In genomic region chr6:169233181-169233580, GRCh38 we compare ENCODE assay signal across 19 cellular contexts. TPM values are rescaled to one million over a fixed set of nuclear protein-coding genes. Genes with fewer than 3 reads are reported as not detected.
DNase-seq lines count a peak whose midpoint lies in the region; ATAC-seq, FAIRE-seq and TF ChIP-seq lines count a peak whose summit lies in the region.
"Had no signal": no experiment of that assay in that cellular context is flagged by ENCODE, and none has a peak within 500 bp of the region (broad histone marks: within the 10 kb centered on the region; RNA-seq: fewer than 3 reads in every experiment).

No MANE protein-coding gene starts in this region.

- TF ChIP-seq RAD21 in HepG2 (CRISPR knock-in tag; IDR thresholded peaks at IDR 0.05), result no peak

- no peaks in the 10 kb centered on the region for H3K4me1 ChIP-seq in HepG2 (ENCODE audit: insufficient read depth, low read length)
- H3K4me1 ChIP-seq: BLaER1 treated with 17β-estradiol and CSF1 and Interleukin-3, amounts not matched to agents 10 nM and 100 nM; HAP-1 had no signal

- no peak for ATAC-seq in stimulated activated naive CD8-positive, alpha-beta T cell treated with anti-CD3 and anti-CD28 coated beads, Interleukin-15, amount 100 ng/mL, for 72 hours
- ATAC-seq in HepG2, result no peak
- no peak for ATAC-seq in left ventricle myocardium superior
- no peak for ATAC-seq in GM18858 (IDR thresholded peaks at IDR 0.05; ENCODE audit: unreplicated experiment)
- ATAC-seq: GM12878 had no signal

- TF ChIP-seq EP300 in HepG2 (IDR thresholded peaks at IDR 0.05; ENCODE audit: low read depth in 2 of 2, low read length in 2 of 2), result no peak
- TF ChIP-seq EP300 in HepG2 (CRISPR knock-in tag; IDR thresholded peaks at IDR 0.05; ENCODE audit: borderline replicate concordance), result no peak

- peaks cover 15% of the 10 kb centered on the region for H3K9me3 Mint-ChIP-seq in stimulated activated naive CD8-positive, alpha-beta T cell treated with anti-CD3 and anti-CD28 coated beads, Interleukin-15, Interleukin-2, amounts not matched to agents 100 ng/mL and 50 ng/mL, for 24 hours
- H3K9me3 Mint-ChIP-seq in stimulated activated naive CD8-positive, alpha-beta T cell treated with anti-CD3 and anti-CD28 coated beads, Interleukin-15, amount 100 ng/mL, for 72 hours, result peaks cover 16 to 19% of the 10 kb centered on the region in 2 donors
- no peaks in the 10 kb centered on the region for H3K9me3 Mint-ChIP-seq in osteocyte (ENCODE audit: unreplicated experiment)

- H3K27me3 Mint-ChIP-seq in stimulated activated naive CD8-positive, alpha-beta T cell treated with anti-CD3 and anti-CD28 coated beads, Interleukin-15, Interleukin-2, amounts not matched to agents 100 ng/mL and 50 ng/mL, for 24 hours, result no peaks in the 10 kb centered on the region
- H3K27me3 Mint-ChIP-seq in stimulated activated naive CD8-positive, alpha-beta T cell treated with anti-CD3 and anti-CD28 coated beads, Interleukin-15, amount 100 ng/mL, for 72 hours, result peaks cover 6% of the 10 kb centered on the region
- H3K27me3 Mint-ChIP-seq in osteocyte (ENCODE audit: unreplicated experiment), result no peaks in the 10 kb centered on the region
- H3K27me3 Mint-ChIP-seq: CD4-positive, CD25-positive, alpha-beta regulatory T cell had no signal

- no peak for FAIRE-seq in HepG2 (lab: Jason Lieb, UNC)
- FAIRE-seq: GM12878, GM18507 had no signal

- no peak for TF ChIP-seq CTCF in HepG2 (CRISPR knock-in tag; IDR thresholded peaks at IDR 0.05)
- no peak for TF ChIP-seq CTCF in osteocyte (IDR thresholded peaks at IDR 0.05)
- TF ChIP-seq CTCF in GM10248 (IDR thresholded peaks at IDR 0.05; ENCODE audit: control extremely low read depth, extremely low read depth, low read depth, missing control alignments), result no peak

- intact Hi-C loops in HepG2 (cut with micrococcal nuclease; ENCODE audit: unreplicated experiment) (no loop called here), left ventricle myocardium superior (cut with micrococcal nuclease) (no loop called here)

- no peak for DNase-seq in stimulated activated naive CD8-positive, alpha-beta T cell treated with anti-CD3 and anti-CD28 coated beads, Interleukin-15, amount 100 ng/mL, for 72 hours
- DNase-seq in HepG2 (ENCODE audit: low spot score), result no peak
- DNase-seq in osteocyte (ENCODE audit: extremely low spot score, unreplicated experiment), result peak; percentile 73
- DNase-seq in left ventricle myocardium superior, result no peak
- no peak for DNase-seq in GM10248 (ENCODE audit: extremely low spot score)
- DNase-seq in T-helper 2 cell, result no peak
- DNase-seq: ACHN; Calu3; CD4-positive, CD25-positive, alpha-beta regulatory T cell; DMS 273 treated with DMSO at 0.1 percent for 48 hours; HFFc6 had no signal

- H3K36me3 ChIP-seq in HepG2 (replicated peaks in 1 of 2; ENCODE audit: control insufficient read depth in 1 of 2, insufficient read depth in 2 of 2, low read length in 2 of 2), result no peaks in the 10 kb centered on the region
- H3K36me3 ChIP-seq: BLaER1 treated with 17β-estradiol and CSF1 and Interleukin-3, amounts not matched to agents 10 nM and 100 nM; HAP-1 had no signal

- BruUV-seq in HepG2 (replicated peaks; lab: Mats Ljungman, UMichigan), result no TSS peak

- H3K27me3 ChIP-seq in HepG2 (ENCODE audit: control insufficient read depth in 1 of 2, insufficient read depth in 2 of 2, low read length in 2 of 2), result peaks cover 6 to 28% of the 10 kb centered on the region in 2 experiments; a peak in 4 of 5 replicates
- H3K27me3 ChIP-seq: BLaER1 treated with 17β-estradiol and CSF1 and Interleukin-3, amounts not matched to agents 10 nM and 100 nM had no signal

- 72% methylated on average over 11 of the region's 13 CpGs for WGBS in HepG2 (ENCODE audit: low lambda C conversion rate)

- CTCF ChIA-PET in HepG2 (lab: Yijun Ruan, JAX; ENCODE audit: low intra/inter-chr PET ratio, low total read pairs), result no interaction called here
- CTCF ChIA-PET in GM10248 (lab: Yijun Ruan, JAX), result no interaction called here

- H3K27ac ChIP-seq in HepG2 (ENCODE audit: extremely low read length, insufficient read depth, low read length), result no peak overlapping the region
- H3K27ac ChIP-seq: BLaER1 treated with 17β-estradiol and CSF1 and Interleukin-3, amounts not matched to agents 10 nM and 100 nM; HL-60 had no signal

- no peak overlapping the region for H3K4me3 ChIP-seq in HepG2 (replicated peaks in 1 of 3; ENCODE audit: insufficient read depth in 1 of 3, low read depth in 2 of 3, low read length in 3 of 3)
- H3K4me3 ChIP-seq: BLaER1 treated with 17β-estradiol and CSF1 and Interleukin-3, amounts not matched to agents 10 nM and 100 nM; GM12878; GM23338; HAP-1 had no signal

- no peaks in the 10 kb centered on the region for H3K36me3 Mint-ChIP-seq in stimulated activated naive CD8-positive, alpha-beta T cell treated with anti-CD3 and anti-CD28 coated beads, Interleukin-15, Interleukin-2, amounts not matched to agents 100 ng/mL and 50 ng/mL, for 24 hours (ENCODE audit: low read depth)
- peaks cover 67% of the 10 kb centered on the region for H3K36me3 Mint-ChIP-seq in osteocyte (ENCODE audit: unreplicated experiment)
- H3K36me3 Mint-ChIP-seq: CD4-positive, CD25-positive, alpha-beta regulatory T cell had no signal

- H3K4me1 Mint-ChIP-seq in stimulated activated naive CD8-positive, alpha-beta T cell treated with anti-CD3 and anti-CD28 coated beads, Interleukin-15, Interleukin-2, amounts not matched to agents 100 ng/mL and 50 ng/mL, for 24 hours (ENCODE audit: low read depth), result no peaks in the 10 kb centered on the region
- H3K4me1 Mint-ChIP-seq in stimulated activated naive CD8-positive, alpha-beta T cell treated with anti-CD3 and anti-CD28 coated beads, Interleukin-15, amount 100 ng/mL, for 72 hours, result no peaks in the 10 kb centered on the region
- H3K4me1 Mint-ChIP-seq in osteocyte (ENCODE audit: unreplicated experiment), result no peaks in the 10 kb centered on the region
- H3K4me1 Mint-ChIP-seq: CD4-positive, CD25-positive, alpha-beta regulatory T cell; GM23338 had no signal

- no peaks in the 10 kb centered on the region for H3K79me2 ChIP-seq in HepG2 (ENCODE audit: insufficient read depth, low read length)

- no peak overlapping the region for H3K4me3 Mint-ChIP-seq in stimulated activated naive CD8-positive, alpha-beta T cell treated with anti-CD3 and anti-CD28 coated beads, Interleukin-15, Interleukin-2, amounts not matched to agents 100 ng/mL and 50 ng/mL, for 24 hours
- no peak overlapping the region for H3K4me3 Mint-ChIP-seq in stimulated activated naive CD8-positive, alpha-beta T cell treated with anti-CD3 and anti-CD28 coated beads, Interleukin-15, amount 100 ng/mL, for 72 hours
- no peak overlapping the region for H3K4me3 Mint-ChIP-seq in osteocyte (ENCODE audit: unreplicated experiment)
- H3K4me3 Mint-ChIP-seq: CD4-positive, CD25-positive, alpha-beta regulatory T cell; GM23338; HFFc6 had no signal

- no peak overlapping the region for H3K4me2 ChIP-seq in HepG2 (ENCODE audit: low read depth, low read length)
- H3K4me2 ChIP-seq: BLaER1 treated with 17β-estradiol and CSF1 and Interleukin-3, amounts not matched to agents 10 nM and 100 nM; GM23338 had no signal

- TF ChIP-seq POLR2A in HepG2 (IDR thresholded peaks at IDR 0.05; ENCODE audit: insufficient read depth in 1 of 2, low read depth in 2 of 2, low read length in 2 of 2), result no peak

- no peaks in the 10 kb centered on the region for H4K20me1 ChIP-seq in HepG2 (ENCODE audit: insufficient read depth, low read length)
- H4K20me1 ChIP-seq: BLaER1 treated with 17β-estradiol and CSF1 and Interleukin-3, amounts not matched to agents 10 nM and 100 nM had no signal

- POLR2A ChIA-PET in HepG2 (lab: Yijun Ruan, JAX) (no interaction called here), GM10248 (lab: Yijun Ruan, JAX) (no interaction called here)

- no peak overlapping the region for H3K9ac ChIP-seq in HepG2 (ENCODE audit: insufficient read depth, low read depth, low read length)
- H3K9ac ChIP-seq: BLaER1 treated with 17β-estradiol and CSF1 and Interleukin-3, amounts not matched to agents 10 nM and 100 nM had no signal

- H3K27ac Mint-ChIP-seq in stimulated activated naive CD8-positive, alpha-beta T cell treated with anti-CD3 and anti-CD28 coated beads, Interleukin-15, Interleukin-2, amounts not matched to agents 100 ng/mL and 50 ng/mL, for 24 hours, result peak overlapping the region; percentile 52
- no peak overlapping the region for H3K27ac Mint-ChIP-seq in stimulated activated naive CD8-positive, alpha-beta T cell treated with anti-CD3 and anti-CD28 coated beads, Interleukin-15, amount 100 ng/mL, for 72 hours
- peak overlapping the region; percentile 16 for H3K27ac Mint-ChIP-seq in osteocyte (ENCODE audit: unreplicated experiment)
- H3K27ac Mint-ChIP-seq: GM23338 had no signal

- in situ Hi-C loops in HepG2 (cut with HindIII; ENCODE audit: extremely low pct_ligation_motif_present, low pct_unique_long_range_greater_than_20kb), result no loop called here

- no peak overlapping the region for H2AFZ ChIP-seq in HepG2 (ENCODE audit: low read length)
- H2AFZ ChIP-seq: GM23338 had no signal

- H3K9me3 ChIP-seq in HepG2 (ENCODE audit: low read length), result peaks cover 10% of the 10 kb centered on the region
- H3K9me3 ChIP-seq: HAP-1 had no signal

RNA-seq across cellular contexts. Expression of gene THBS2, which starts 20.5 kb away (rescaled TPM):
- total RNA-seq in HepG2 (2016; rRNA removed; fragmentation: Illumina TruSeq; extraction: Trizol), result 0.08 and 0.15 TPM in 2 replicates
- total RNA-seq in HepG2 (2016; cell fraction: cytosol; rRNA removed; fragmentation: Illumina TruSeq; extraction: Trizol; ENCODE audit: low read depth), result not detected in 2 replicates
- total RNA-seq in HepG2 (2016; cell fraction: insoluble cytoplasmic fraction; rRNA removed; fragmentation: Illumina TruSeq; extraction: Trizol), result 0.10 and 0.30 TPM in 2 replicates
- 0.31 TPM in 1 of 2 replicates, not detected in the other for total RNA-seq in HepG2 (2016; cell fraction: membrane; rRNA removed; fragmentation: Illumina TruSeq; extraction: Trizol)
- 0.31 and 0.41 TPM in 2 replicates for total RNA-seq in HepG2 (2016; cell fraction: nucleus; rRNA removed; fragmentation: Illumina TruSeq; extraction: Trizol)
- polyA plus RNA-seq in HepG2 (2011; rRNA removed), result 0.12 and 0.26 TPM in 2 replicates
- polyA plus RNA-seq in HepG2 (2011; cell fraction: cytosol; rRNA removed), result 0.05 and 0.24 TPM in 2 replicates
- polyA plus RNA-seq in HepG2 (2011; cell fraction: nucleus; rRNA removed), result 0.28 and 0.40 TPM in 2 replicates
- polyA plus RNA-seq in HepG2 (2012), result 0.05 and 0.27 TPM in 2 replicates
- polyA plus RNA-seq in HepG2 (2016; cell fraction: cytosol; fragmentation: Illumina TruSeq; extraction: Trizol; ENCODE audit: low read depth), result 0.05 TPM in 1 of 2 replicates, not detected in the other
- not detected in 2 replicates for polyA plus RNA-seq in HepG2 (2016; cell fraction: insoluble cytoplasmic fraction; fragmentation: Illumina TruSeq; extraction: Trizol; ENCODE audit: low read depth)
- not detected in 2 replicates for polyA plus RNA-seq in HepG2 (2016; cell fraction: membrane; fragmentation: Illumina TruSeq; extraction: Trizol; ENCODE audit: low read depth)
- polyA plus RNA-seq in HepG2 (2016; cell fraction: nucleus; fragmentation: Illumina TruSeq; extraction: Trizol; ENCODE audit: insufficient read depth, low read depth), result 0.48 and 1.0 TPM in 2 replicates
- polyA minus RNA-seq in HepG2 (2011; rRNA and poly(A)+ RNA removed; ENCODE audit: low replicate concordance), result 0.75 and 0.82 TPM in 2 replicates
- 0.20 TPM in 1 of 2 replicates, not detected in the other for polyA minus RNA-seq in HepG2 (2011; cell fraction: cytosol; rRNA and poly(A)+ RNA removed)
- 0.13 and 0.75 TPM in 2 replicates for polyA minus RNA-seq in HepG2 (2011; cell fraction: nucleus; rRNA and poly(A)+ RNA removed)
- 650 and 687 TPM in 2 replicates for total RNA-seq in osteocyte
- total RNA-seq in left ventricle myocardium superior, result 10.7 TPM
- total RNA-seq: Calu3; CD4-positive, CD25-positive, alpha-beta regulatory T cell had no signal

Comparison
In these comparisons a context has a peak if more than half of its experiments do, and no peak if none do; other contexts are left out.
1. H3K27ac Mint-ChIP-seq: peak in stimulated activated naive CD8-positive, alpha-beta T cell treated with anti-CD3 and anti-CD28 coated beads, Interleukin-15, Interleukin-2, amounts not matched to agents 100 ng/mL and 50 ng/mL, for 24 hours (single experiment) and osteocyte (single experiment); none in stimulated activated naive CD8-positive, alpha-beta T cell treated with anti-CD3 and anti-CD28 coated beads, Interleukin-15, amount 100 ng/mL, for 72 hours (0 of 2).
2. RNA of gene THBS2, which starts 20.5 kb away (total RNA-seq): 650 to 687 TPM in osteocyte; 10.7 TPM in left ventricle myocardium superior (single experiment) and 0.08 to 0.41 TPM in HepG2; every median in the first group is over 10 times any median in the second.